Comparison of ENCODE assay signal across 24 cellular contexts in the genomic region with DNA sequence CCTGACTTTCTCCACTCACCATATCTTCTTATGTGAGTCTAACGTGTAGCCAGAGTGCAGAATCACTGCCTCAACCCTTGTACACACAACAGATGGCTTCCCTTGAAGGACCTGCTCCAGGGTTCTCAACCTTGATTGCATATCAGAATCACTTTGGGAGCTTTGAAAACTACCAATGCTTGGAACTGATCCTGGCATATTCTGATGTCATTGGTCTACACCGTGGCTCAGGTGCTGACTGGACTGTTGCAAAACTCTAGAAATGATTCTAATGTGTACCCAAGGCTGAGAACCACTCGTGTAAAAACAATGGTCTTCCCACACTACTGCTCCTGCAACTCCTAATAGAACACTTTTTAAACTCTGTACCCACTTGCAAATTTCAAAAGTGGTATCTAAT. TPM values are rescaled to one million over a fixed set of nuclear protein-coding genes. Genes with fewer than 3 reads are reported as not detected.
"Had no signal": no experiment of that assay in that cellular context is flagged by ENCODE, and none has a peak within 500 bp of the region (broad histone marks: within the 10 kb centered on the region; RNA-seq: fewer than 3 reads in every experiment).

No MANE protein-coding gene starts in this region.

- H3K27ac ChIP-seq: HL-60, SJSA1, SK-N-MC had no signal

- H3K36me3 ChIP-seq: SJSA1 had no signal

- ATAC-seq: K562 had no signal

- H3K4me1 ChIP-seq: SJSA1 had no signal

- DNase-seq: MV-4-11, NCI-H1048, NCI-H1105, NCI-H1417, NCI-H1436 treated with DMSO at 0.1 percent for 48 hours, NCI-H1694, NCI-H187 treated with DMSO at 0.1 percent for 48 hours, NCI-H2029 treated with DMSO at 0.1 percent for 48 hours, NCI-H2171 treated with DMSO at 0.1 percent for 48 hours, NCI-H345, NCI-H446 treated with DMSO at 0.1 percent for 48 hours, NCI-H524 treated with DMSO at 0.1 percent for 48 hours, NCI-H69, NCI-H774, Right ventricle myocardium superior, RPMI8226, SIG-M5, SW 1271 had no signal

- H3K4me3 ChIP-seq: K562, SJSA1, SK-N-MC had no signal

- H3K9me3 ChIP-seq: SJSA1 had no signal

- H3K27me3 ChIP-seq: SJSA1 had no signal

RNA-seq across cellular contexts. Expression of a gene that starts 18.5 kb away (rescaled TPM):
- total RNA-seq: K562, LHCN-M2, MCF 10A, Right ventricle myocardium superior, SJSA1 had no signal
